8 cellular contexts compared by ENCODE assay signal in genomic region chr12:122834921-122835692, GRCh38. TPM values are rescaled to one million over a fixed set of nuclear protein-coding genes. Genes with fewer than 3 reads are reported as not detected.
DNase-seq lines count a peak whose midpoint lies in the region; ATAC-seq lines count a peak whose summit lies in the region.

HIP1R (plus strand) TSS chr12:122835457; CDS start chr12:122835551, 94 bp downstream.

- in situ Hi-C loops in endometrial microvascular endothelial cells (cut with HindIII; ENCODE audit: inconsistent ontology term, low pct_unique_long_range_greater_than_20kb, low sequenced_read_pairs), result no loop called here

- H3K9me3 Mint-ChIP-seq in activated CD8-positive, alpha-beta memory T cell treated with anti-CD3 and anti-CD28 coated beads, Interleukin-2, amount 10 ng/mL, durations not matched to agents 7 days and 5 days (ENCODE audit: low read depth), result no peaks in the 10 kb centered on the region

- peak within 1 kb of the TSS; percentile 83 for H3K27ac Mint-ChIP-seq in activated CD8-positive, alpha-beta memory T cell treated with anti-CD3 and anti-CD28 coated beads, Interleukin-2, amount 10 ng/mL, durations not matched to agents 7 days and 5 days

- H3K36me3 Mint-ChIP-seq in activated CD8-positive, alpha-beta memory T cell treated with anti-CD3 and anti-CD28 coated beads, Interleukin-2, amount 10 ng/mL, durations not matched to agents 7 days and 5 days, result peaks cover 1% of the 10 kb centered on the region

- peaks cover 0 to 1% of the 10 kb centered on the region in 2 donors for H3K36me3 ChIP-seq in mucosa of rectum (ENCODE audit: control insufficient read depth in 2 of 2, insufficient read depth in 2 of 2, low read length in 2 of 2)

- H3K4me1 Mint-ChIP-seq in activated CD8-positive, alpha-beta memory T cell treated with anti-CD3 and anti-CD28 coated beads, Interleukin-2, amount 10 ng/mL, durations not matched to agents 7 days and 5 days, result peaks cover 23% of the 10 kb centered on the region

- H3K4me1 ChIP-seq in mucosa of rectum (ENCODE audit: control insufficient read depth in 2 of 2, insufficient read depth in 2 of 2, low read length in 2 of 2), result peaks cover 34 to 42% of the 10 kb centered on the region in 2 donors

- H3K9ac ChIP-seq in mucosa of rectum (ENCODE audit: low read depth in 1 of 2, low read length in 2 of 2), result peak within 1 kb of the TSS; percentile 75 to 81

- peaks cover 15% of the 10 kb centered on the region for H3K27me3 Mint-ChIP-seq in activated CD8-positive, alpha-beta memory T cell treated with anti-CD3 and anti-CD28 coated beads, Interleukin-2, amount 10 ng/mL, durations not matched to agents 7 days and 5 days

- no peaks in the 10 kb centered on the region for H3K27me3 ChIP-seq in mucosa of rectum (ENCODE audit: control insufficient read depth in 2 of 2, insufficient read depth in 2 of 2, low read length in 2 of 2)

- CTCF ChIA-PET in activated CD8-positive, alpha-beta memory T cell treated with anti-CD3 and anti-CD28 coated beads, Interleukin-2, amount 10 ng/mL, durations not matched to agents 7 days and 5 days (lab: Charles Lee), result interaction anchor here (1.6 to 5.3 kb wide), 3 partner anchors 41 to 436 kb away, joined by 5 to 27 read pairs (median 7); no protein-coding TSS in a partner anchor

- peak; percentile 79 for DNase-seq in DMS 273 (lab: John Stamatoyannopoulos, UW; ENCODE audit: unreplicated experiment)
- no peak for DNase-seq in DMS 273 treated with DMSO at 0.1 percent for 48 hours (lab: John Stamatoyannopoulos, UW)
- DNase-seq in LoVo (ENCODE audit: low spot score), result peak; percentile 79
- DNase-seq in activated CD8-positive, alpha-beta memory T cell treated with anti-CD3 and anti-CD28 coated beads, Interleukin-2, amount 10 ng/mL, durations not matched to agents 7 days and 5 days, result peak; percentile 60
- peak; percentile 22 to 29 for DNase-seq in stimulated activated CD8-positive, alpha-beta memory T cell treated with anti-CD3 and anti-CD28 coated beads, Interleukin-7, amount 100 ng/mL, for 1 hour (ENCODE audit: low read depth in 2 of 2)
- DNase-seq in GM19240 (ENCODE audit: insufficient read length, low spot score), result no peak

- peak within 1 kb of the TSS; percentile 83 for H3K4me3 Mint-ChIP-seq in activated CD8-positive, alpha-beta memory T cell treated with anti-CD3 and anti-CD28 coated beads, Interleukin-2, amount 10 ng/mL, durations not matched to agents 7 days and 5 days

- peak within 1 kb of the TSS; percentile 80 to 82 for H3K4me3 ChIP-seq in mucosa of rectum (ENCODE audit: low read length in 2 of 2)

- peak; percentile 68 for ATAC-seq in activated CD8-positive, alpha-beta memory T cell treated with anti-CD3 and anti-CD28 coated beads, Interleukin-2, amount 10 ng/mL, durations not matched to agents 7 days and 5 days

- H3K27ac ChIP-seq in mucosa of rectum (ENCODE audit: low read depth in 2 of 2, low read length in 2 of 2), result peak within 1 kb of the TSS; percentile 86 to 89

- H3K9me3 ChIP-seq in mucosa of rectum (ENCODE audit: control insufficient read depth in 2 of 2, low read length in 2 of 2), result no peaks in the 10 kb centered on the region

RNA-seq across cellular contexts. Expression of gene HIP1R, which starts in this region (rescaled TPM):
- total RNA-seq in activated CD8-positive, alpha-beta memory T cell treated with anti-CD3 and anti-CD28 coated beads, Interleukin-2, amount 10 ng/mL, durations not matched to agents 7 days and 5 days, result 10 to 100 TPM; 31.9 to 34.7 TPM
- total RNA-seq in endometrial microvascular endothelial cells (ENCODE audit: inconsistent ontology term), result 81.0 TPM

Comparison
In these comparisons a context has a peak if more than half of its experiments do, and no peak if none do; other contexts are left out.
1. DNase-seq: peak in DMS 273 (single experiment), LoVo (single experiment), activated CD8-positive, alpha-beta memory T cell treated with anti-CD3 and anti-CD28 coated beads, Interleukin-2, amount 10 ng/mL, durations not matched to agents 7 days and 5 days (single experiment) and stimulated activated CD8-positive, alpha-beta memory T cell treated with anti-CD3 and anti-CD28 coated beads, Interleukin-7, amount 100 ng/mL, for 1 hour (2 of 2); none in DMS 273 treated with DMSO at 0.1 percent for 48 hours (single experiment) and GM19240 (single experiment).